8 cellular contexts compared by ENCODE assay signal in genomic region chr12:96120359-96121100, GRCh38.
DNase-seq lines count a peak whose midpoint lies in the region; ATAC-seq and TF ChIP-seq lines count a peak whose summit lies in the region.

No MANE protein-coding gene starts in this region.

- H3K9me3 ChIP-seq in gastroesophageal sphincter (no peaks in the 10 kb centered on the region), thyroid gland (no peaks in the 10 kb centered on the region)

- TF ChIP-seq POLR2A in gastroesophageal sphincter (IDR thresholded peaks at IDR 0.05) = no peak
- TF ChIP-seq POLR2A in thyroid gland (IDR thresholded peaks at IDR 0.05) = no peak

- no peak overlapping the region for H3K4me3 ChIP-seq in GM12864 (ENCODE audit: low read depth, low read length)
- no peak overlapping the region for H3K4me3 ChIP-seq in gastroesophageal sphincter
- no peak overlapping the region for H3K4me3 ChIP-seq in thyroid gland (replicated peaks in 1 of 3)

- TF ChIP-seq CTCF in GM12864 (IDR thresholded peaks at IDR 0.05; ENCODE audit: low read depth, low read length, missing control alignments) (peak; percentile 28), gastroesophageal sphincter (IDR thresholded peaks at IDR 0.05) (no peak), RWPE1 (conservative IDR thresholded peaks at IDR 0.05; ENCODE audit: low read depth) (no peak), thyroid gland (IDR thresholded peaks at IDR 0.05) (no peak)

- intact Hi-C loops in cardiac septum (cut with DNase I) = no loop called here
- intact Hi-C loops in thyroid gland (cut with DNase I) = no loop called here

- no peak for TF ChIP-seq EP300 in gastroesophageal sphincter (IDR thresholded peaks at IDR 0.05)

- ATAC-seq in GM21619 (IDR thresholded peaks at IDR 0.05; ENCODE audit: unreplicated experiment) (peak; percentile 86), gastroesophageal sphincter (no peak)

- no peaks in the 10 kb centered on the region for H3K36me3 ChIP-seq in gastroesophageal sphincter
- no peaks in the 10 kb centered on the region for H3K36me3 ChIP-seq in thyroid gland

- no peak overlapping the region for H3K27ac ChIP-seq in gastroesophageal sphincter
- H3K27ac ChIP-seq in RWPE1 = no peak overlapping the region
- no peak overlapping the region for H3K27ac ChIP-seq in thyroid gland

- POLR2A ChIA-PET in RWPE1 (lab: Yijun Ruan, JAX; ENCODE audit: low non-redundant PET) = no interaction called here

- DNase-seq in GM12864 (ENCODE audit: low read depth) (no peak), KG1 (lab: John Stamatoyannopoulos, UW) (peak; percentile 77), cardiac septum (ENCODE audit: low spot score) (peak; percentile 41), RWPE1 (ENCODE audit: low spot score) (no peak), NCI-H2196 (lab: John Stamatoyannopoulos, UW; ENCODE audit: unreplicated experiment) (no peak), thyroid gland (no peak)

- H3K27me3 ChIP-seq in gastroesophageal sphincter (peaks cover 7% of the 10 kb centered on the region), thyroid gland (no peaks in the 10 kb centered on the region)

- WGBS in gastroesophageal sphincter (ENCODE audit: low coverage in 1 of 2), 2 donors = 60 to 62% methylated on average over 3 to 4 of the region's 4 CpGs
- WGBS in thyroid gland, 2 donors = 69 to 75% methylated on average over 4 of the region's 4 CpGs

- H3K4me1 ChIP-seq in gastroesophageal sphincter (peaks cover 0 to 9% (median 0%) of the 10 kb centered on the region in 3 donors), thyroid gland (no peaks in the 10 kb centered on the region)

- CTCF ChIA-PET in RWPE1 (lab: Yijun Ruan, JAX) = no interaction called here

Comparison
In these comparisons a context has a peak if more than half of its experiments do, and no peak if none do; other contexts are left out.
1. DNase-seq: peak in KG1 (single experiment) and cardiac septum (single experiment); none in GM12864 (single experiment), RWPE1 (single experiment), NCI-H2196 (single experiment) and thyroid gland (0 of 2).